1 cellular context compared by ENCODE assay signal in the genomic region with DNA sequence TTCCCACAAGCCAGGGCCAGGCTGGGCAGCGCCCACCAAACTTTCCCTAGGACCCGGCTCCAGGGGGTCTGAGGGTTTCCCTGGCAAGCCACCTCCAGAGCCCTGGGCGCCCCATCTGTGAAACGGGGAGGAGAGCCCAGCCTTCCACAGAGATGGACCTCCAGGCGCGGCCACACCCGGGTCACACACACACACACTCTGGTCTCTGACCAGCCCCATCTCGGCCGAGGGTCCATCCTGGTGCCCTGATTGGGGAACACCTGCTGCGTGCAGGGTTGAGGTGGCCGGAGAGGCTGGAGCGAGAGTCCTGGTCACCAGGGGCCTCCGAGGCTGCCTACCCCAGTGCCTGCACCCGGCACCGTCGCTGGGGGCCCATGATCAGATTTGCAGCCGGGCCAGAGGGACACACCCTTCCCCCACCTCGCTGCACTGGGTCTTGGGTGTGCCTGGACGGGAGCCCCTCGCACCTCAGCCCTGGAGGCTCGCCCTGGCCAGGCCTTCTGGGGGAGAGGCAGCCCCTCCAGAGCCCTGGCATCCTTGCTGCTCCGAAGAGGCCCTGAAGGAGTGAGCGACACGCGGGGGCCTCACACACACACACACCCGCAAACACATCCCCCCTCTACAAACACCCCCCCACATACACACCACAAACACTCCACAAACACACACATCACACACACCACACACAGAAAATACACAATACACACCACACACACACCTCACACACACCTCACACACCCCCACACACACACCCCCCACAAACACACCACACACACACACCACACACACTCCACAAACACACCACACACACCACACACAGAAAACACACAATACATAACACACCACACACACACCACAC.
TF ChIP-seq lines count a peak whose summit lies in the region.

No MANE protein-coding gene starts in this region.

TF ChIP-seq in K562, 482 proteins besides CTCF, POLR2A, EP300 and RAD21 (continued from another document):
- no peak for TF ChIP-seq GTF3C2 (IDR thresholded peaks at IDR 0.05; ENCODE audit: borderline replicate concordance, extremely low read depth, insufficient read length)
- peak; percentile 53; the same call in 1 of the 2 replicates for TF ChIP-seq HLTF (IDR thresholded peaks at IDR 0.05)
- no peak for TF ChIP-seq CEBPB (tag; IDR thresholded peaks at IDR 0.05)
- peak; percentile 29; the same call in 1 of the 2 replicates for TF ChIP-seq ARID2 (IDR thresholded peaks at IDR 0.05)
- TF ChIP-seq RNF2 (IDR thresholded peaks at IDR 0.05), result no peak
- no peak for TF ChIP-seq HDAC3 (IDR thresholded peaks at IDR 0.05; ENCODE audit: borderline replicate concordance, partially characterized antibody)
- TF ChIP-seq GTF2F1 (IDR thresholded peaks at IDR 0.05; ENCODE audit: low read depth, low read length), result no peak
- TF ChIP-seq KLF1 (tag; IDR thresholded peaks at IDR 0.05), result 0 out of 2 replicates have a peak, but pooled peaks have one; percentile 25
- no peak for TF ChIP-seq CREM (IDR thresholded peaks at IDR 0.05; ENCODE audit: low read depth)
- no peak for TF ChIP-seq ZNF445 (CRISPR knock-in tag; IDR thresholded peaks at IDR 0.05; ENCODE audit: low read depth)
- TF ChIP-seq CREBBP (IDR thresholded peaks at IDR 0.05; ENCODE audit: low read depth, low read length), result no peak
- TF ChIP-seq ZNF24 (IDR thresholded peaks at IDR 0.05), result no peak
- TF ChIP-seq LARP7 (IDR thresholded peaks at IDR 0.05), result peak; percentile 94; the same call in 1 of the 2 replicates
- TF ChIP-seq TEAD4 (IDR thresholded peaks at IDR 0.05; ENCODE audit: low read length), result no peak
- TF ChIP-seq TEAD4 (CRISPR knock-in tag; IDR thresholded peaks at IDR 0.05; ENCODE audit: borderline replicate concordance), result no peak
- TF ChIP-seq TAL1 (IDR thresholded peaks at IDR 0.05), result no peak
- TF ChIP-seq ZFX (CRISPR knock-in tag; IDR thresholded peaks at IDR 0.05), result peak; percentile 28; the same call in 1 of the 2 replicates
- no peak for TF ChIP-seq MAZ (CRISPR knock-in tag; conservative IDR thresholded peaks at IDR 0.05 in 1 of 2, IDR thresholded peaks at IDR 0.05 in 1 of 2)
- TF ChIP-seq SMARCE1 (IDR thresholded peaks at IDR 0.05), result 0 out of 2 replicates have a peak, but pooled peaks have one; percentile 14
- TF ChIP-seq TBL1XR1 (IDR thresholded peaks at IDR 0.05; ENCODE audit: low read length in 2 of 2), result no peak
- TF ChIP-seq KDM1A (IDR thresholded peaks at IDR 0.05), result peak in 1 of 2 experiments; percentile 21; a peak in 2 of 4 replicates
- TF ChIP-seq NBN (IDR thresholded peaks at IDR 0.05; ENCODE audit: low read depth), result no peak
- TF ChIP-seq GABPB2 (CRISPR knock-in tag; conservative IDR thresholded peaks at IDR 0.05), result no peak
- no peak for TF ChIP-seq ETV5 (CRISPR knock-in tag; IDR thresholded peaks at IDR 0.05; ENCODE audit: low read depth)
- TF ChIP-seq ZKSCAN3 (CRISPR knock-in tag; IDR thresholded peaks at IDR 0.05), result no peak
- TF ChIP-seq FIP1L1 (IDR thresholded peaks at IDR 0.05; ENCODE audit: low read depth, low read length, poor library complexity, severe bottlenecking), result peak; percentile 31
- TF ChIP-seq, protein P1, sequence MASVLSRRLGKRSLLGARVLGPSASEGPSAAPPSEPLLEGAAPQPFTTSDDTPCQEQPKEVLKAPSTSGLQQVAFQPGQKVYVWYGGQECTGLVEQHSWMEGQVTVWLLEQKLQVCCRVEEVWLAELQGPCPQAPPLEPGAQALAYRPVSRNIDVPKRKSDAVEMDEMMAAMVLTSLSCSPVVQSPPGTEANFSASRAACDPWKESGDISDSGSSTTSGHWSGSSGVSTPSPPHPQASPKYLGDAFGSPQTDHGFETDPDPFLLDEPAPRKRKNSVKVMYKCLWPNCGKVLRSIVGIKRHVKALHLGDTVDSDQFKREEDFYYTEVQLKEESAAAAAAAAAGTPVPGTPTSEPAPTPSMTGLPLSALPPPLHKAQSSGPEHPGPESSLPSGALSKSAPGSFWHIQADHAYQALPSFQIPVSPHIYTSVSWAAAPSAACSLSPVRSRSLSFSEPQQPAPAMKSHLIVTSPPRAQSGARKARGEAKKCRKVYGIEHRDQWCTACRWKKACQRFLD (CRISPR knock-in tag; IDR thresholded peaks at IDR 0.05), result no peak
- TF ChIP-seq JUNB (CRISPR knock-in tag; conservative IDR thresholded peaks at IDR 0.05), result no peak
- TF ChIP-seq SMARCC2 (IDR thresholded peaks at IDR 0.05; ENCODE audit: low read depth), result no peak
- TF ChIP-seq NR2C2 (CRISPR knock-in tag; IDR thresholded peaks at IDR 0.05), result peak; percentile 16; the same call in 1 of the 2 replicates
- no peak for TF ChIP-seq NR2C2 (tag; IDR thresholded peaks at IDR 0.05)
- no peak for TF ChIP-seq RFX7 (CRISPR knock-in tag; IDR thresholded peaks at IDR 0.05)
- TF ChIP-seq, protein P2, sequence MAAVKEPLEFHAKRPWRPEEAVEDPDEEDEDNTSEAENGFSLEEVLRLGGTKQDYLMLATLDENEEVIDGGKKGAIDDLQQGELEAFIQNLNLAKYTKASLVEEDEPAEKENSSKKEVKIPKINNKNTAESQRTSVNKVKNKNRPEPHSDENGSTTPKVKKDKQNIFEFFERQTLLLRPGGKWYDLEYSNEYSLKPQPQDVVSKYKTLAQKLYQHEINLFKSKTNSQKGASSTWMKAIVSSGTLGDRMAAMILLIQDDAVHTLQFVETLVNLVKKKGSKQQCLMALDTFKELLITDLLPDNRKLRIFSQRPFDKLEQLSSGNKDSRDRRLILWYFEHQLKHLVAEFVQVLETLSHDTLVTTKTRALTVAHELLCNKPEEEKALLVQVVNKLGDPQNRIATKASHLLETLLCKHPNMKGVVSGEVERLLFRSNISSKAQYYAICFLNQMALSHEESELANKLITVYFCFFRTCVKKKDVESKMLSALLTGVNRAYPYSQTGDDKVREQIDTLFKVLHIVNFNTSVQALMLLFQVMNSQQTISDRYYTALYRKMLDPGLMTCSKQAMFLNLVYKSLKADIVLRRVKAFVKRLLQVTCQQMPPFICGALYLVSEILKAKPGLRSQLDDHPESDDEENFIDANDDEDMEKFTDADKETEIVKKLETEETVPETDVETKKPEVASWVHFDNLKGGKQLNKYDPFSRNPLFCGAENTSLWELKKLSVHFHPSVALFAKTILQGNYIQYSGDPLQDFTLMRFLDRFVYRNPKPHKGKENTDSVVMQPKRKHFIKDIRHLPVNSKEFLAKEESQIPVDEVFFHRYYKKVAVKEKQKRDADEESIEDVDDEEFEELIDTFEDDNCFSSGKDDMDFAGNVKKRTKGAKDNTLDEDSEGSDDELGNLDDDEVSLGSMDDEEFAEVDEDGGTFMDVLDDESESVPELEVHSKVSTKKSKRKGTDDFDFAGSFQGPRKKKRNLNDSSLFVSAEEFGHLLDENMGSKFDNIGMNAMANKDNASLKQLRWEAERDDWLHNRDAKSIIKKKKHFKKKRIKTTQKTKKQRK (IDR thresholded peaks at IDR 0.05; ENCODE audit: borderline replicate concordance, low read depth, low read length), result no peak
- TF ChIP-seq ZNF146 (CRISPR knock-in tag; IDR thresholded peaks at IDR 0.05; ENCODE audit: unreplicated experiment), result no peak
- TF ChIP-seq ZNF253 (CRISPR knock-in tag; conservative IDR thresholded peaks at IDR 0.05), result no peak
